In the genomic region with DNA sequence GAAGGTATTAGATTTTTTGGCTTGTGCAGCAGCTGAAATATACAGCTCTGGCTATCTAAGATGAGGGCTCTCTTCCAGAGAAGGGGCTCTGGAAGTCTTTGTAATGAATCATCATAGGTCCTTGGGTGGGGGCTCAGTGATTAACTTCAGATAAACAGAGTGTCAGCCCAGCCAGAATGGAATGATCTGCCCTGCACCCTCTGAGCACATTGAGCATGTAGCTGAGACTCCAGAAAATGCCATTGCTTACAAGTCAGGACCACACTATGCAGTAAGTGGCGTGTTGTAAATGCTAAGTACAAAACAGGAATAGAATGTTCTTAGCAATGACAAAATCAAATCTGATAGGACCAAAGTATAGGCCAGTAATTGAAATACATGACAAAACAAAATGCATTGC, we compare ENCODE assay signal across 1 cellular context.
TF ChIP-seq lines count a peak whose summit lies in the region.

No MANE protein-coding gene starts in this region.

TF ChIP-seq in GM23338, 12 proteins besides CTCF, POLR2A, EP300 and RAD21 (continued from another document):
- TF ChIP-seq, protein P1, sequence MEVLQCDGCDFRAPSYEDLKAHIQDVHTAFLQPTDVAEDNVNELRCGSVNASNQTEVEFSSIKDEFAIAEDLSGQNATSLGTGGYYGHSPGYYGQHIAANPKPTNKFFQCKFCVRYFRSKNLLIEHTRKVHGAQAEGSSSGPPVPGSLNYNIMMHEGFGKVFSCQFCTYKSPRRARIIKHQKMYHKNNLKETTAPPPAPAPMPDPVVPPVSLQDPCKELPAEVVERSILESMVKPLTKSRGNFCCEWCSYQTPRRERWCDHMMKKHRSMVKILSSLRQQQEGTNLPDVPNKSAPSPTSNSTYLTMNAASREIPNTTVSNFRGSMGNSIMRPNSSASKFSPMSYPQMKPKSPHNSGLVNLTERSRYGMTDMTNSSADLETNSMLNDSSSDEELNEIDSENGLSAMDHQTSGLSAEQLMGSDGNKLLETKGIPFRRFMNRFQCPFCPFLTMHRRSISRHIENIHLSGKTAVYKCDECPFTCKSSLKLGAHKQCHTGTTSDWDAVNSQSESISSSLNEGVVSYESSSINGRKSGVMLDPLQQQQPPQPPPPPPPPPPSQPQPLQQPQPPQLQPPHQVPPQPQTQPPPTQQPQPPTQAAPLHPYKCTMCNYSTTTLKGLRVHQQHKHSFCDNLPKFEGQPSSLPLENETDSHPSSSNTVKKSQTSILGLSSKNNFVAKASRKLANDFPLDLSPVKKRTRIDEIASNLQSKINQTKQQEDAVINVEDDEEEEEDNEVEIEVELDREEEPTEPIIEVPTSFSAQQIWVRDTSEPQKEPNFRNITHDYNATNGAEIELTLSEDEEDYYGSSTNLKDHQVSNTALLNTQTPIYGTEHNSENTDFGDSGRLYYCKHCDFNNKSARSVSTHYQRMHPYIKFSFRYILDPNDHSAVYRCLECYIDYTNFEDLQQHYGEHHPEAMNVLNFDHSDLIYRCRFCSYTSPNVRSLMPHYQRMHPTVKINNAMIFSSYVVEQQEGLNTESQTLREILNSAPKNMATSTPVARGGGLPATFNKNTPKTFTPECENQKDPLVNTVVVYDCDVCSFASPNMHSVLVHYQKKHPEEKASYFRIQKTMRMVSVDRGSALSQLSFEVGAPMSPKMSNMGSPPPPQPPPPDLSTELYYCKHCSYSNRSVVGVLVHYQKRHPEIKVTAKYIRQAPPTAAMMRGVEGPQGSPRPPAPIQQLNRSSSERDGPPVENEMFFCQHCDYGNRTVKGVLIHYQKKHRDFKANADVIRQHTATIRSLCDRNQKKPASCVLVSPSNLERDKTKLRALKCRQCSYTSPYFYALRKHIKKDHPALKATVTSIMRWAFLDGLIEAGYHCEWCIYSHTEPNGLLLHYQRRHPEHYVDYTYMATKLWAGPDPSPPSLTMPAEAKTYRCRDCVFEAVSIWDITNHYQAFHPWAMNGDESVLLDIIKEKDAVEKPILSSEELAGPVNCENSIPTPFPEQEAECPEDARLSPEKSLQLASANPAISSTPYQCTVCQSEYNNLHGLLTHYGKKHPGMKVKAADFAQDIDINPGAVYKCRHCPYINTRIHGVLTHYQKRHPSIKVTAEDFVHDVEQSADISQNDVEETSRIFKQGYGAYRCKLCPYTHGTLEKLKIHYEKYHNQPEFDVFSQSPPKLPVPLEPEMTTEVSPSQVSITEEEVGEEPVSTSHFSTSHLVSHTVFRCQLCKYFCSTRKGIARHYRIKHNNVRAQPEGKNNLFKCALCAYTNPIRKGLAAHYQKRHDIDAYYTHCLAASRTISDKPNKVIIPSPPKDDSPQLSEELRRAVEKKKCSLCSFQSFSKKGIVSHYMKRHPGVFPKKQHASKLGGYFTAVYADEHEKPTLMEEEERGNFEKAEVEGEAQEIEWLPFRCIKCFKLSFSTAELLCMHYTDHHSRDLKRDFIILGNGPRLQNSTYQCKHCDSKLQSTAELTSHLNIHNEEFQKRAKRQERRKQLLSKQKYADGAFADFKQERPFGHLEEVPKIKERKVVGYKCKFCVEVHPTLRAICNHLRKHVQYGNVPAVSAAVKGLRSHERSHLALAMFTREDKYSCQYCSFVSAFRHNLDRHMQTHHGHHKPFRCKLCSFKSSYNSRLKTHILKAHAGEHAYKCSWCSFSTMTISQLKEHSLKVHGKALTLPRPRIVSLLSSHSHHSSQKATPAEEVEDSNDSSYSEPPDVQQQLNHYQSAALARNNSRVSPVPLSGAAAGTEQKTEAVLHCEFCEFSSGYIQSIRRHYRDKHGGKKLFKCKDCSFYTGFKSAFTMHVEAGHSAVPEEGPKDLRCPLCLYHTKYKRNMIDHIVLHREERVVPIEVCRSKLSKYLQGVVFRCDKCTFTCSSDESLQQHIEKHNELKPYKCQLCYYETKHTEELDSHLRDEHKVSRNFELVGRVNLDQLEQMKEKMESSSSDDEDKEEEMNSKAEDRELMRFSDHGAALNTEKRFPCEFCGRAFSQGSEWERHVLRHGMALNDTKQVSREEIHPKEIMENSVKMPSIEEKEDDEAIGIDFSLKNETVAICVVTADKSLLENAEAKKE (CRISPR knock-in tag; IDR thresholded peaks at IDR 0.05), result no peak
